Comparison of ENCODE assay signal across 1 cellular context in genomic region chr17:7909080-7909479, GRCh38.
TF ChIP-seq lines count a peak whose summit lies in the region.

No MANE protein-coding gene starts in this region.

TF ChIP-seq in GM12878, 131 proteins besides CTCF, POLR2A, EP300 and RAD21:
- TF ChIP-seq CBX5 (IDR thresholded peaks at IDR 0.05; ENCODE audit: low read depth): no peak
- TF ChIP-seq, protein P1, sequence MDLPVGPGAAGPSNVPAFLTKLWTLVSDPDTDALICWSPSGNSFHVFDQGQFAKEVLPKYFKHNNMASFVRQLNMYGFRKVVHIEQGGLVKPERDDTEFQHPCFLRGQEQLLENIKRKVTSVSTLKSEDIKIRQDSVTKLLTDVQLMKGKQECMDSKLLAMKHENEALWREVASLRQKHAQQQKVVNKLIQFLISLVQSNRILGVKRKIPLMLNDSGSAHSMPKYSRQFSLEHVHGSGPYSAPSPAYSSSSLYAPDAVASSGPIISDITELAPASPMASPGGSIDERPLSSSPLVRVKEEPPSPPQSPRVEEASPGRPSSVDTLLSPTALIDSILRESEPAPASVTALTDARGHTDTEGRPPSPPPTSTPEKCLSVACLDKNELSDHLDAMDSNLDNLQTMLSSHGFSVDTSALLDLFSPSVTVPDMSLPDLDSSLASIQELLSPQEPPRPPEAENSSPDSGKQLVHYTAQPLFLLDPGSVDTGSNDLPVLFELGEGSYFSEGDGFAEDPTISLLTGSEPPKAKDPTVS (IDR thresholded peaks at IDR 0.05; ENCODE audit: low read depth, low read length): no peak
- TF ChIP-seq CUX1 (IDR thresholded peaks at IDR 0.05; ENCODE audit: insufficient replicate concordance, low read depth, low read length): no peak
- no peak for TF ChIP-seq ESRRA (IDR thresholded peaks at IDR 0.05; ENCODE audit: low read length)
- TF ChIP-seq, protein P2, sequence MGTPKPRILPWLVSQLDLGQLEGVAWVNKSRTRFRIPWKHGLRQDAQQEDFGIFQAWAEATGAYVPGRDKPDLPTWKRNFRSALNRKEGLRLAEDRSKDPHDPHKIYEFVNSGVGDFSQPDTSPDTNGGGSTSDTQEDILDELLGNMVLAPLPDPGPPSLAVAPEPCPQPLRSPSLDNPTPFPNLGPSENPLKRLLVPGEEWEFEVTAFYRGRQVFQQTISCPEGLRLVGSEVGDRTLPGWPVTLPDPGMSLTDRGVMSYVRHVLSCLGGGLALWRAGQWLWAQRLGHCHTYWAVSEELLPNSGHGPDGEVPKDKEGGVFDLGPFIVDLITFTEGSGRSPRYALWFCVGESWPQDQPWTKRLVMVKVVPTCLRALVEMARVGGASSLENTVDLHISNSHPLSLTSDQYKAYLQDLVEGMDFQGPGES (IDR thresholded peaks at IDR 0.05): no peak
- TF ChIP-seq, protein P3, sequence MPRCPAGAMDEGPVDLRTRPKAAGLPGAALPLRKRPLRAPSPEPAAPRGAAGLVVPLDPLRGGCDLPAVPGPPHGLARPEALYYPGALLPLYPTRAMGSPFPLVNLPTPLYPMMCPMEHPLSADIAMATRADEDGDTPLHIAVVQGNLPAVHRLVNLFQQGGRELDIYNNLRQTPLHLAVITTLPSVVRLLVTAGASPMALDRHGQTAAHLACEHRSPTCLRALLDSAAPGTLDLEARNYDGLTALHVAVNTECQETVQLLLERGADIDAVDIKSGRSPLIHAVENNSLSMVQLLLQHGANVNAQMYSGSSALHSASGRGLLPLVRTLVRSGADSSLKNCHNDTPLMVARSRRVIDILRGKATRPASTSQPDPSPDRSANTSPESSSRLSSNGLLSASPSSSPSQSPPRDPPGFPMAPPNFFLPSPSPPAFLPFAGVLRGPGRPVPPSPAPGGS (IDR thresholded peaks at IDR 0.05; ENCODE audit: borderline replicate concordance, insufficient read depth, low read depth, low read length, poor library complexity, severe bottlenecking): no peak
- no peak for TF ChIP-seq ZZZ3 (IDR thresholded peaks at IDR 0.05; ENCODE audit: control insufficient read depth, insufficient read length, low read depth)
- no peak for TF ChIP-seq IRF4 (IDR thresholded peaks at IDR 0.05; ENCODE audit: low read depth, low read length)
- TF ChIP-seq MYC (IDR thresholded peaks at IDR 0.05; ENCODE audit: insufficient read depth, insufficient read length, insufficient replicate concordance, low read length, severe bottlenecking): no peak
- TF ChIP-seq CBX3 (IDR thresholded peaks at IDR 0.05; ENCODE audit: borderline replicate concordance, low read depth): no peak
- no peak for TF ChIP-seq STAT3 (IDR thresholded peaks at IDR 0.05; ENCODE audit: low read depth, low read length)
- TF ChIP-seq ZNF207 (IDR thresholded peaks at IDR 0.05; ENCODE audit: borderline replicate concordance): no peak
- no peak for TF ChIP-seq ZNF274 (IDR thresholded peaks at IDR 0.05; ENCODE audit: insufficient read depth, insufficient read length)
- no peak for TF ChIP-seq CEBPB (IDR thresholded peaks at IDR 0.05; ENCODE audit: borderline replicate concordance in 1 of 2, low read depth in 2 of 2, low read length in 2 of 2)
- TF ChIP-seq SIX5 (IDR thresholded peaks at IDR 0.05; ENCODE audit: low read depth, low read length, severe bottlenecking): no peak
- no peak for TF ChIP-seq CBFB (IDR thresholded peaks at IDR 0.05; ENCODE audit: low read depth)
